Comparison of ENCODE assay signal across 27 cellular contexts in the genomic region with DNA sequence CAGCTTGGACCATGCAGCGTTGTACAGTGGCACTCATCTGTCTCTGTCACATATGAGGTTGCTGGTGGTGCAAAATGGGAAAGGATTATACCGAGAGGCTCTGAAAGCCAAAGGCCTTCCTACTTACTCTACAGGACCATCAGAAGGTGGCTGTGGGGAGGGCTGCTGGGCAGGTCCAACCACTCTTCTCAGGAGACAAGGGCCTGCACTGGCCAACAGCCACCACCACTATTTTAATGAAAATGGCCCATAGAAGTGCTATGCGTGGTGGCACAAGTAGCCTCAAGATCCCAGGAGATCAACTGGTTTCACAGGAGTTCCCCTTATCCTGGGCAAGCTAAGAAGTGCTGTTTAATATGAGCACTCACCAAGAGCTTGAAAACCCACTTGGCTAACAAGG. TPM values are rescaled to one million over a fixed set of nuclear protein-coding genes. Genes with fewer than 3 reads are reported as not detected.
"Had no signal": no experiment of that assay in that cellular context is flagged by ENCODE, and none has a peak within 500 bp of the region (broad histone marks: within the 10 kb centered on the region; RNA-seq: fewer than 3 reads in every experiment).

No MANE protein-coding gene starts in this region.

- H3K27ac ChIP-seq: left ventricle myocardium inferior, ovary, skin epidermis, stomach, testis, tibial artery, upper lobe of right lung had no signal

- ATAC-seq: left colon; mucosa of descending colon; naive thymus-derived CD4-positive, alpha-beta T cell; natural killer cell treated with Interleukin-12 subunit alpha and Interleukin-12 subunit beta and Interleukin-15 and Interleukin-18, amount 100 ng/mL, for 72 hours; right cardiac atrium; sciatic nerve; stimulated activated naive B cell treated with anti-CD40 and anti-IgM and Interleukin-4, amounts not matched to agents 10 μg/mL and 1 μg/mL and 100 μg/mL, for 72 hours; stimulated activated naive CD8-positive, alpha-beta T cell treated with anti-CD3 and anti-CD28 coated beads, Interleukin-15, Interleukin-2, amounts not matched to agents 100 U/mL and 50 U/mL, for 24 hours; upper lobe of right lung had no signal

- H3K9me3 ChIP-seq: left ventricle myocardium inferior, mucosa of descending colon, ovary, stomach, testis, tibial artery, upper lobe of right lung had no signal

- H3K4me1 ChIP-seq: testis, tibial artery, upper lobe of right lung had no signal

- H3K4me1 Mint-ChIP-seq: immature natural killer cell; stimulated activated naive B cell treated with anti-CD40 and anti-IgM and Interleukin-4, amounts not matched to agents 10 μg/mL and 1 μg/mL and 100 μg/mL, for 72 hours had no signal

- H3K9me3 Mint-ChIP-seq: immature natural killer cell; memory B cell; natural killer cell treated with Interleukin-12 subunit alpha and Interleukin-12 subunit beta and Interleukin-15 and Interleukin-18, amount 100 ng/mL, for 72 hours; stimulated activated naive B cell treated with anti-CD40 and anti-IgM and Interleukin-4, amounts not matched to agents 10 μg/mL and 1 μg/mL and 100 μg/mL, for 72 hours had no signal

- H3K27me3 ChIP-seq: ovary, stomach, testis, tibial artery, upper lobe of right lung had no signal

- H3K27me3 Mint-ChIP-seq: progenitor cell of endocrine pancreas; stimulated activated naive B cell treated with anti-CD40 and anti-IgM and Interleukin-4, amounts not matched to agents 10 μg/mL and 1 μg/mL and 100 μg/mL, for 72 hours had no signal

- H3K4me3 Mint-ChIP-seq: immature natural killer cell; memory B cell; naive thymus-derived CD4-positive, alpha-beta T cell; natural killer cell treated with Interleukin-12 subunit alpha and Interleukin-12 subunit beta and Interleukin-15 and Interleukin-18, amount 100 ng/mL, for 72 hours; stimulated activated naive B cell treated with anti-CD40 and anti-IgM and Interleukin-4, amounts not matched to agents 10 μg/mL and 1 μg/mL and 100 μg/mL, for 72 hours had no signal

- DNase-seq: hypothalamus; immature natural killer cell; kidney; left colon; left ventricle myocardium inferior; midbrain; mucosa of descending colon; naive thymus-derived CD4-positive, alpha-beta T cell; ovary; right cardiac atrium; stimulated activated CD4-positive, alpha-beta T cell treated with anti-CD3 and anti-CD28 coated beads, Interleukin-12 subunit alpha, Interleukin-12 subunit beta, amount 100 ng/mL, for 4 hours; stimulated activated CD4-positive, alpha-beta T cell treated with anti-CD3 and anti-CD28 coated beads, Interleukin-15, amount 100 ng/mL, for 24 hours; stimulated activated CD4-positive, alpha-beta T cell treated with anti-CD3 and anti-CD28 coated beads, Interleukin-2, amount 100 ng/mL, for 24 hours; stimulated activated CD4-positive, alpha-beta T cell treated with anti-CD3 and anti-CD28 coated beads, Interleukin-4, amount 100 ng/mL, for 1 hour; stimulated activated naive B cell treated with anti-CD40 and anti-IgM and Interleukin-4, amounts not matched to agents 10 μg/mL and 1 μg/mL and 100 μg/mL, for 72 hours; stimulated activated naive CD8-positive, alpha-beta T cell treated with anti-CD3 and anti-CD28 coated beads, Interleukin-15, Interleukin-2, amounts not matched to agents 100 U/mL and 50 U/mL, for 24 hours; stomach; testis; tibial artery; trophoblast cell; upper lobe of right lung had no signal

- H3K36me3 ChIP-seq: left ventricle myocardium inferior, ovary, stomach, tibial artery, upper lobe of right lung had no signal

- H3K27ac Mint-ChIP-seq: memory B cell; naive thymus-derived CD4-positive, alpha-beta T cell; natural killer cell treated with Interleukin-12 subunit alpha and Interleukin-12 subunit beta and Interleukin-15 and Interleukin-18, amount 100 ng/mL, for 72 hours; progenitor cell of endocrine pancreas; stimulated activated naive B cell treated with anti-CD40 and anti-IgM and Interleukin-4, amounts not matched to agents 10 μg/mL and 1 μg/mL and 100 μg/mL, for 72 hours had no signal

- H3K4me3 ChIP-seq: left ventricle myocardium inferior, mucosa of descending colon, ovary, skin epidermis, stomach, testis, tibial artery, upper lobe of right lung had no signal

- H3K36me3 Mint-ChIP-seq: immature natural killer cell; memory B cell; naive thymus-derived CD4-positive, alpha-beta T cell; natural killer cell treated with Interleukin-12 subunit alpha and Interleukin-12 subunit beta and Interleukin-15 and Interleukin-18, amount 100 ng/mL, for 72 hours; stimulated activated naive B cell treated with anti-CD40 and anti-IgM and Interleukin-4, amounts not matched to agents 10 μg/mL and 1 μg/mL and 100 μg/mL, for 72 hours had no signal

RNA-seq across cellular contexts. Expression of a gene that starts 52.4 kb away (rescaled TPM):
- total RNA-seq: mesenteric fat pad had no signal
